In the genomic region with DNA sequence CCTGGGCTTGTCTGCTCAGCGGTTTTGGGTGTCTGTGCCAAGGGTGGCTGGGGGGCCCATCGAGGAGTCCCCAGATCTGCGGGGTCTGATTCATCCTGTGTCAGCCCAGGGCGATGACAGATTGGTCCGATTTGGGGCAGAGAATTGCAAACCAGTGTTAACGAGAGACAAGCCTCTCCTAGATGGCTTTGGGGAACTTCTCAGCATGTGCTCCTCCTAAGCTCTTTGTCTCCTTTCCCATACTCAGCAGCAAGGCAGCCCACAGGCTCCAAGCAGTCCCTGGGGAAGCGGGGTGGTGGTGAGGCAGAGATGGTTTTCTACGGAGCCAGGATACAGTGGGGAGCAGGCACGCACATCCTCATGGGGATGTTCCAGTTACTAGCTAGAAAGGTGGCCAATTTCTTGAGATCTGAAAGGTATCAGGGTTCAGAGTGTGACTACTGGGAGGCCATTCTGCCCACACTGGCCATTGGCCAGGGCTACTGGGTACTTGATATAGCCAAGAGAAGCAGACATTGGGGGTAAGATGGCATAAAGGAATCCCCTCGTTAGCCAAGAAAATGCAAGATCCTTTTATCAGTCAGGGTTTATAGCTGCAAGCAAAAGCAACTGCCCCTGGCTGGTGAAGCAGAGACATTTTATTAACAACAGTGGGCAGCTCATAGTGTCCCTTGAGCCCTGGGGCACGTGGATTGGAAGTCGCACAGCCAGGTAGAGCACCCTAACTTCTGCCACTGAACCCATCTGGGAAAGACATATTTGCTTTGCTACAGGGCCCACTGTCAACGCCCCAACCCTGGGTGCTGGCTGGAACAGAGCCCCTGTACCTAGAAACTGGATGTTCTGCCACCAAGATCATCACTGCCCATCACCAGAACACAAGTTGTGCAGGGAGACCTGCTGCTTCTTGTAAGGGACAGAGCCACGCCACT, we compare ENCODE assay signal across 25 cellular contexts.
A peak's percentile ranks its signal among the peaks of the same experiment; 100 is the strongest.
DNase-seq lines count a peak whose midpoint lies in the region; ATAC-seq, FAIRE-seq and TF ChIP-seq lines count a peak whose summit lies in the region.
"Had no signal": no experiment of that assay in that cellular context is flagged by ENCODE, and none has a peak within 500 bp of the region (broad histone marks: within the 10 kb centered on the region; RNA-seq: fewer than 3 reads in every experiment).

No MANE protein-coding gene starts in this region.

- no peak overlapping the region for H3K4me3 ChIP-seq in K562
- H3K4me3 ChIP-seq in gastrocnemius medialis, result no peak overlapping the region
- H3K4me3 ChIP-seq: ascending aorta, heart left ventricle, upper lobe of right lung had no signal

- no peaks in the 10 kb centered on the region for H3K9me3 ChIP-seq in K562 (replicated peaks; ENCODE audit: control insufficient read depth, insufficient read depth, low read depth, low read length)
- no peaks in the 10 kb centered on the region for H3K9me3 ChIP-seq in gastrocnemius medialis
- H3K9me3 ChIP-seq: ascending aorta, heart left ventricle, upper lobe of right lung had no signal

- TF ChIP-seq RAD21 in K562 (CRISPR knock-in tag; conservative IDR thresholded peaks at IDR 0.05 in 1 of 2, IDR thresholded peaks at IDR 0.05 in 1 of 2), result no peak

- H4K20me1 ChIP-seq in K562 (replicated peaks; ENCODE audit: control insufficient read depth, insufficient read depth, low read length), result no peaks in the 10 kb centered on the region

- H3K9me1 ChIP-seq in K562 (ENCODE audit: control insufficient read depth, insufficient read depth, low read length), result no peaks in the 10 kb centered on the region

- no peak overlapping the region for H2AFZ ChIP-seq in K562 (ENCODE audit: low read depth, low read length)

- peaks cover 0 to 8% of the 10 kb centered on the region in 2 experiments; a peak in 1 of 5 replicates for H3K27me3 ChIP-seq in K562 (ENCODE audit: control insufficient read depth in 2 of 2, insufficient read depth in 2 of 2, low read length in 2 of 2)
- no peaks in the 10 kb centered on the region for H3K27me3 ChIP-seq in gastrocnemius medialis
- H3K27me3 ChIP-seq: ascending aorta, heart left ventricle, upper lobe of right lung had no signal

- H3K36me3 Mint-ChIP-seq in activated CD4-positive, alpha-beta T cell treated with anti-CD3 and anti-CD28 coated beads, Interleukin-2, amount 10 ng/mL, durations not matched to agents 24 days and 14 days (ENCODE audit: low read depth), result no peaks in the 10 kb centered on the region
- no peaks in the 10 kb centered on the region for H3K36me3 Mint-ChIP-seq in stimulated activated effector memory CD8-positive, alpha-beta T cell treated with anti-CD3 and anti-CD28 coated beads, Interleukin-12 subunit alpha, Interleukin-12 subunit beta, amount 100 ng/mL, for 72 hours

- TF ChIP-seq EP300 in K562 (IDR thresholded peaks at IDR 0.05; ENCODE audit: low read length), result no peak

- no peak overlapping the region for H3K4me3 Mint-ChIP-seq in activated CD4-positive, alpha-beta T cell treated with anti-CD3 and anti-CD28 coated beads, Interleukin-2, amount 10 ng/mL, durations not matched to agents 24 days and 14 days
- no peak overlapping the region for H3K4me3 Mint-ChIP-seq in stimulated activated effector memory CD8-positive, alpha-beta T cell treated with anti-CD3 and anti-CD28 coated beads, Interleukin-12 subunit alpha, Interleukin-12 subunit beta, amount 100 ng/mL, for 72 hours
- H3K4me3 Mint-ChIP-seq: activated CD4-positive, alpha-beta T cell treated with anti-CD3 and anti-CD28 coated beads, Interleukin-2, amount 10 ng/mL, durations not matched to agents 7 days and 5 days; B cell; T-helper 1 cell treated with Interleukin-12 subunit alpha and Interleukin-12 subunit beta and Interleukin-4 antibody, amounts not matched to agents 30 μg/mL and 1 μg/mL, for 36 hours had no signal

- POLR2A ChIA-PET in K562 (lab: Yijun Ruan, JAX), result interaction anchor here (0.6 to 1.0 kb wide), 2 partner anchors 24 to 144 kb away, joined by 3 to 5 read pairs; no protein-coding TSS in a partner anchor

- no peak overlapping the region for H3K27ac Mint-ChIP-seq in activated CD4-positive, alpha-beta T cell treated with anti-CD3 and anti-CD28 coated beads, Interleukin-2, amount 10 ng/mL, durations not matched to agents 24 days and 14 days
- peak overlapping the region; percentile 29 for H3K27ac Mint-ChIP-seq in stimulated activated effector memory CD8-positive, alpha-beta T cell treated with anti-CD3 and anti-CD28 coated beads, Interleukin-12 subunit alpha, Interleukin-12 subunit beta, amount 100 ng/mL, for 72 hours
- H3K27ac Mint-ChIP-seq: activated CD4-positive, alpha-beta T cell treated with anti-CD3 and anti-CD28 coated beads, Interleukin-2, amount 10 ng/mL, durations not matched to agents 7 days and 5 days; activated T-helper 2 cell treated with anti-CD3 and anti-CD28 coated beads, Interferon-gamma antibody, Interleukin-2, Interleukin-4, amounts not matched to agents 10 μg/mL and 5 μg/mL and 100 μg/mL, durations not matched to agents 14 hours and 24 hours and 36 hours; B cell; T-helper 1 cell treated with Interleukin-12 subunit alpha and Interleukin-12 subunit beta and Interleukin-4 antibody, amounts not matched to agents 30 μg/mL and 1 μg/mL, for 36 hours had no signal

- ATAC-seq in K562 (no peak), HG03439 (IDR thresholded peaks at IDR 0.05; ENCODE audit: unreplicated experiment) (no peak), gastrocnemius medialis (no peak)
- peak; percentile 81 for ATAC-seq in stimulated activated effector memory CD8-positive, alpha-beta T cell treated with anti-CD3 and anti-CD28 coated beads, Interleukin-12 subunit alpha, Interleukin-12 subunit beta, amount 100 ng/mL, for 72 hours
- ATAC-seq: activated naive CD4-positive, alpha-beta T cell treated with anti-CD3 and anti-CD28 coated beads, Interleukin-2, amount 50 U/mL, for 72 hours; heart left ventricle had no signal

- 0 out of 5 replicates have a peak, but pooled peaks cover 0 to 2% of the 10 kb centered on the region in 2 experiments for H3K4me1 ChIP-seq in K562 (replicated peaks in 1 of 2; ENCODE audit: control insufficient read depth in 2 of 2, insufficient read depth in 2 of 2, low read length in 2 of 2)
- no peaks in the 10 kb centered on the region for H3K4me1 ChIP-seq in gastrocnemius medialis
- H3K4me1 ChIP-seq: ascending aorta, heart left ventricle, upper lobe of right lung had no signal

- BruUV-seq in K562 (replicated peaks; lab: Mats Ljungman, UMichigan), result no TSS peak

- peak; percentile 53 for DNase-seq in activated CD4-positive, alpha-beta T cell treated with anti-CD3 and anti-CD28 coated beads, Interleukin-2, amount 10 ng/mL, durations not matched to agents 24 days and 14 days
- DNase-seq in activated CD4-positive, alpha-beta T cell treated with anti-CD3 and anti-CD28 coated beads, Interleukin-2, amount 50 U/mL, for 48 hours, result no peak
- DNase-seq in M059J (ENCODE audit: low read depth) (peak; percentile 46), K562 (ENCODE audit: extremely low read depth in 1 of 4, low spot score in 3 of 4) (no peak), gastrocnemius medialis (no peak)
- peak in 1 of 2 donors; percentile 44 for DNase-seq in stimulated activated effector memory CD8-positive, alpha-beta T cell treated with anti-CD3 and anti-CD28 coated beads, Interleukin-12 subunit alpha, Interleukin-12 subunit beta, amount 100 ng/mL, for 72 hours (ENCODE audit: low spot score in 2 of 2)
- DNase-seq in NK-92 treated with Interleukin-12 subunit alpha and Interleukin-12 subunit beta, amount 100 ng/mL, for 24 hours (lab: John Stamatoyannopoulos, UW), result no peak
- DNase-seq: 8988T; activated CD4-positive, alpha-beta T cell treated with anti-CD3 and anti-CD28 coated beads, Interleukin-2, amount 10 ng/mL, durations not matched to agents 7 days and 5 days; HCEC 1CT; heart left ventricle; kidney glomerular epithelial cell; NCI-H1417; NCI-H2171; NCI-H69; RPMI8226; stimulated activated CD8-positive, alpha-beta memory T cell treated with anti-CD3 and anti-CD28 coated beads, Interleukin-4, amount 100 ng/mL, for 48 hours; upper lobe of right lung had no signal

- H3K4me1 Mint-ChIP-seq in activated CD4-positive, alpha-beta T cell treated with anti-CD3 and anti-CD28 coated beads, Interleukin-2, amount 10 ng/mL, durations not matched to agents 24 days and 14 days, result peaks cover 2% of the 10 kb centered on the region
- H3K4me1 Mint-ChIP-seq in stimulated activated effector memory CD8-positive, alpha-beta T cell treated with anti-CD3 and anti-CD28 coated beads, Interleukin-12 subunit alpha, Interleukin-12 subunit beta, amount 100 ng/mL, for 72 hours, result no peaks in the 10 kb centered on the region
- H3K4me1 Mint-ChIP-seq: activated CD4-positive, alpha-beta T cell treated with anti-CD3 and anti-CD28 coated beads, Interleukin-2, amount 10 ng/mL, durations not matched to agents 7 days and 5 days; B cell had no signal

- no peak overlapping the region for H3K9ac ChIP-seq in K562 (ENCODE audit: insufficient read depth in 1 of 2, low read depth in 2 of 2, low read length in 2 of 2)

- intact Hi-C loops in activated CD4-positive, alpha-beta T cell treated with anti-CD3 and anti-CD28 coated beads, Interleukin-2, amount 10 ng/mL, durations not matched to agents 24 days and 14 days (cut with micrococcal nuclease), result no loop called here
- intact Hi-C loops in K562 (cut with micrococcal nuclease) (no loop called here), gastrocnemius medialis (cut with DNase I; ENCODE audit: low total_unique reads) (no loop called here)

- TF ChIP-seq CTCF in K562 (IDR thresholded peaks at IDR 0.05 in 2 of 3, conservative IDR thresholded peaks at IDR 0.05 in 1 of 3; ENCODE audit: insufficient read depth in 2 of 3, low read depth in 1 of 3, low read length in 3 of 3) (no peak), gastrocnemius medialis (IDR thresholded peaks at IDR 0.05 in 4 of 5, conservative IDR thresholded peaks at IDR 0.05 in 1 of 5) (no peak)

- no peaks in the 10 kb centered on the region for H3K79me2 ChIP-seq in K562 (ENCODE audit: control insufficient read depth, insufficient read depth, low read length)

- CTCF ChIA-PET in K562 (lab: Yijun Ruan, JAX; ENCODE audit: low intra/inter-chr PET ratio), result no interaction called here

- TF ChIP-seq POLR2A in K562 (conservative IDR thresholded peaks at IDR 0.05) (no peak), gastrocnemius medialis (IDR thresholded peaks at IDR 0.05) (no peak)

- WGBS in K562 (ENCODE audit: insufficient coverage, low coverage, missing lambda C conversion rate), result 3% methylated on average over 12 of the region's 14 CpGs

- in situ Hi-C loops in K562 (cut with MboI), result no loop called here
- in situ Hi-C loops in gastrocnemius medialis (cut with MboI; ENCODE audit: low sequenced_read_pairs in 4 of 4), result no loop called here

- H3K4me2 ChIP-seq in K562 (ENCODE audit: insufficient read depth, low read length), result no peak overlapping the region

- FAIRE-seq in K562 (lab: Jason Lieb, UNC), result no peak

- H3K36me3 ChIP-seq in K562 (ENCODE audit: control insufficient read depth, insufficient read depth, low read length), result no peaks in the 10 kb centered on the region
- no peaks in the 10 kb centered on the region for H3K36me3 ChIP-seq in gastrocnemius medialis
- H3K36me3 ChIP-seq: ascending aorta, heart left ventricle, upper lobe of right lung had no signal

- peaks cover 8% of the 10 kb centered on the region for H3K9me3 Mint-ChIP-seq in activated CD4-positive, alpha-beta T cell treated with anti-CD3 and anti-CD28 coated beads, Interleukin-2, amount 10 ng/mL, durations not matched to agents 24 days and 14 days
- H3K9me3 Mint-ChIP-seq in stimulated activated effector memory CD8-positive, alpha-beta T cell treated with anti-CD3 and anti-CD28 coated beads, Interleukin-12 subunit alpha, Interleukin-12 subunit beta, amount 100 ng/mL, for 72 hours, result no peaks in the 10 kb centered on the region
- H3K9me3 Mint-ChIP-seq: activated T-helper 2 cell treated with anti-CD3 and anti-CD28 coated beads, Interferon-gamma antibody, Interleukin-2, Interleukin-4, amounts not matched to agents 10 μg/mL and 5 μg/mL and 100 μg/mL, durations not matched to agents 14 hours and 24 hours and 36 hours; T-helper 1 cell treated with Interleukin-12 subunit alpha and Interleukin-12 subunit beta and Interleukin-4 antibody, amounts not matched to agents 30 μg/mL and 1 μg/mL, for 36 hours had no signal

- H3K27me3 Mint-ChIP-seq in activated CD4-positive, alpha-beta T cell treated with anti-CD3 and anti-CD28 coated beads, Interleukin-2, amount 10 ng/mL, durations not matched to agents 24 days and 14 days, result no peaks in the 10 kb centered on the region
- H3K27me3 Mint-ChIP-seq: activated CD4-positive, alpha-beta T cell treated with anti-CD3 and anti-CD28 coated beads, Interleukin-2, amount 10 ng/mL, durations not matched to agents 7 days and 5 days; B cell had no signal

- H3K27ac ChIP-seq in K562 (ENCODE audit: extremely low read depth, low read depth, low read length) (no peak overlapping the region), gastrocnemius medialis (no peak overlapping the region)
- H3K27ac ChIP-seq: ascending aorta, heart left ventricle, upper lobe of right lung, VCaP had no signal

Comparison
In these comparisons a context has a peak if more than half of its experiments do, and no peak if none do; other contexts are left out.
1. DNase-seq: peak in activated CD4-positive, alpha-beta T cell treated with anti-CD3 and anti-CD28 coated beads, Interleukin-2, amount 10 ng/mL, durations not matched to agents 24 days and 14 days (single experiment) and M059J (single experiment); none in activated CD4-positive, alpha-beta T cell treated with anti-CD3 and anti-CD28 coated beads, Interleukin-2, amount 50 U/mL, for 48 hours (0 of 2), K562 (0 of 4), gastrocnemius medialis (0 of 2) and NK-92 treated with Interleukin-12 subunit alpha and Interleukin-12 subunit beta, amount 100 ng/mL, for 24 hours (single experiment).